In genomic region chr5:67144183-67144639, GRCh38 we compare ENCODE assay signal across 1 cellular context.
TF ChIP-seq lines count a peak whose summit lies in the region.

No MANE protein-coding gene starts in this region.

TF ChIP-seq in HepG2, 621 proteins besides CTCF, POLR2A, EP300 and RAD21 (continued from another document and continues in another):
- TF ChIP-seq ZNF256 (CRISPR knock-in tag; conservative IDR thresholded peaks at IDR 0.05) (no peak), NKX3-1 (CRISPR knock-in tag; IDR thresholded peaks at IDR 0.05) (no peak), E2F5 (CRISPR knock-in tag; conservative IDR thresholded peaks at IDR 0.05) (no peak), HNRNPUL1 (IDR thresholded peaks at IDR 0.05; ENCODE audit: low read depth, low read length) (no peak), TBX2 (CRISPR knock-in tag; IDR thresholded peaks at IDR 0.05; ENCODE audit: borderline replicate concordance) (peak; percentile 54), ZNF512B (CRISPR knock-in tag; IDR thresholded peaks at IDR 0.05; ENCODE audit: borderline replicate concordance) (no peak), KDM5A (IDR thresholded peaks at IDR 0.05; ENCODE audit: borderline replicate concordance, low read length) (no peak), ATM (IDR thresholded peaks at IDR 0.05; ENCODE audit: borderline replicate concordance) (no peak), ZNF678 (CRISPR knock-in tag; IDR thresholded peaks at IDR 0.05) (no peak), MBD4 (IDR thresholded peaks at IDR 0.05; ENCODE audit: borderline replicate concordance, low read length) (0 out of 2 replicates have a peak, but pooled peaks have one; percentile 68), ZNF276 (CRISPR knock-in tag; IDR thresholded peaks at IDR 0.05; ENCODE audit: low read depth) (no peak), MIXL1 (CRISPR knock-in tag; IDR thresholded peaks at IDR 0.05) (peak; percentile 81), RAD51 (IDR thresholded peaks at IDR 0.05; ENCODE audit: borderline replicate concordance) (no peak), ZNF878 (CRISPR knock-in tag; IDR thresholded peaks at IDR 0.05) (no peak), CCAR2 (optimal IDR thresholded peaks at IDR 0.05; ENCODE audit: low read depth, low read length) (no peak), KDM6A (CRISPR knock-in tag; IDR thresholded peaks at IDR 0.05; ENCODE audit: low read depth) (peak; percentile 94), GLI4 (CRISPR knock-in tag; IDR thresholded peaks at IDR 0.05; ENCODE audit: borderline replicate concordance) (no peak), SP4 (CRISPR knock-in tag; IDR thresholded peaks at IDR 0.05) (no peak), RNF2 (conservative IDR thresholded peaks at IDR 0.05; ENCODE audit: low read depth) (no peak), PAXIP1 (CRISPR knock-in tag; conservative IDR thresholded peaks at IDR 0.05) (peak; percentile 99), ZNF772 (CRISPR knock-in tag; IDR thresholded peaks at IDR 0.05) (no peak), ZNF512 (CRISPR knock-in tag; IDR thresholded peaks at IDR 0.05) (no peak), ZNF414 (CRISPR knock-in tag; IDR thresholded peaks at IDR 0.05) (no peak), SIX1 (CRISPR knock-in tag; IDR thresholded peaks at IDR 0.05; ENCODE audit: borderline replicate concordance) (peak; percentile 81), ZNF318 (CRISPR knock-in tag; IDR thresholded peaks at IDR 0.05) (no peak), NCOA2 (CRISPR knock-in tag; IDR thresholded peaks at IDR 0.05) (peak; percentile 66; the same call in 1 of the 2 replicates), NFIC (IDR thresholded peaks at IDR 0.05; ENCODE audit: low read length) (peak; percentile 91), ZHX2 (IDR thresholded peaks at IDR 0.05; ENCODE audit: low read depth) (no peak), ZHX2 (CRISPR knock-in tag; IDR thresholded peaks at IDR 0.05; ENCODE audit: borderline replicate concordance) (no peak)
